Comparison of ENCODE assay signal across 8 cellular contexts in the genomic region with DNA sequence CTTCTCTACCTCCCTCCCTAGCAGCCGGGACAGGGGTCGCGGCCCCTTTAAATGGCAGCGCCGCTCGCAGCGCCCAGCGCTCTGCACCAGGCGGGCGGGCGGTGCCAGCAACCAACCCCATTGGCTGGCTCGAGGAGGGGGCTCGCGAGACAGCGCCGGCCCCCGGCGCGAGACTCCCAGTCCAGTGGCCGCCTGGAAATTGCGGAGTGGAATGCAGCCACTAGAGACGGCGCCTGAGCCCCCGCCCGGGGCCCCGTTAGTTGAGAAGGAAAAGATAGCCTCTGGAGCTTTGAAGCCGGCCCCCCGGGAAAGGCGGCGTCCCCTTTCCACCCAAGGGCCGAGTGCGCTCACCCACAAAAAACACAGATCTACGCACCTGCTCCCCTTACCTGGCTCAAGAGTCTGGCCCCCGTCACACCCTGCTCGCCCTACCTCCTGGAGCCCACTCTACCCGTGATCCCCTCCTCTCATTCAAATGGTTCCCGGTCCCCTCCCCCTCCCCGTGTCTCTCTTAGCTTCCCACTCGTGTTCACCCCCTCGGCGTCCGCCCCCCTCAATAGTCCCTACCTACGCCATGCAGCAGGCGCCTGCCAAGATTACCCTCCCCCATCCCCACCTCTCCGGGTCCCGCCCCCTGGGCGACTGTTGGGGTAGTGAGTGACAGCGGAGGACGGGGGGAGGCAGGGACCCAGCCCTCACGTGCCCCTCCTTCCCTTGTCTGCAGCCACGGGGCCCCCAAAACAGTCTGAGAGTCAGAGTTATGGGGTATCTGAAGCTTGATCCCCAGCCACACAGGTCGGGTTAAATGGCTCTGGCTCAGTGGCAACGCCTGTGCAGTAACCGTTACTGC. TPM values are rescaled to one million over a fixed set of nuclear protein-coding genes. Genes with fewer than 3 reads are reported as not detected.
DNase-seq lines count a peak whose midpoint lies in the region; ATAC-seq, FAIRE-seq and TF ChIP-seq lines count a peak whose summit lies in the region.

A gene (minus strand): TSS at position 49 of the 850 bp plus-strand sequence. CDS start 885 bp downstream, outside the sequence.

- no peak for TF ChIP-seq CTCF in neutrophil (IDR thresholded peaks at IDR 0.05)

- CTCF ChIA-PET in activated naive CD4-positive, alpha-beta T cell treated with anti-CD3 and anti-CD28 coated beads for 36 hours (lab: Charles Lee): interaction anchor here (0.7 to 1.3 kb wide), 3 partner anchors 29 to 258 kb away, joined by 3 read pairs; a partner anchor contains a TSS

- H3K36me3 Mint-ChIP-seq in activated naive CD4-positive, alpha-beta T cell treated with anti-CD3 and anti-CD28 coated beads for 36 hours (ENCODE audit: low read depth): no peaks in the 10 kb centered on the region

- no peak for FAIRE-seq in frontal cortex (lab: Jason Lieb, UNC)

- H3K36me3 ChIP-seq in SK-N-MC (ENCODE audit: insufficient read depth, low read length) (peaks cover 15% of the 10 kb centered on the region), neutrophil (no peaks in the 10 kb centered on the region), subcutaneous abdominal adipose tissue (ENCODE audit: control insufficient read depth in 5 of 5, insufficient read depth in 5 of 5, low read length in 5 of 5) (peaks cover 0 to 16% (median 13%) of the 10 kb centered on the region in 5 donors)

- peaks cover 14 to 18% of the 10 kb centered on the region in 2 experiments for H3K4me1 ChIP-seq in neutrophil (ENCODE audit: control insufficient read depth in 1 of 2, insufficient read depth in 1 of 2, low read depth in 1 of 2, low read length in 1 of 2)
- peaks cover 0 to 23% (median 9%) of the 10 kb centered on the region in 5 donors for H3K4me1 ChIP-seq in subcutaneous abdominal adipose tissue (ENCODE audit: control insufficient read depth in 5 of 5, insufficient read depth in 5 of 5, low read length in 5 of 5)

- no peaks in the 10 kb centered on the region for H3K9me3 Mint-ChIP-seq in activated naive CD4-positive, alpha-beta T cell treated with anti-CD3 and anti-CD28 coated beads for 36 hours

- peak; percentile 74 for ATAC-seq in HG02571 (IDR thresholded peaks at IDR 0.05; ENCODE audit: unreplicated experiment)

- peak within 1 kb of the TSS; percentile 80 for H3K27ac ChIP-seq in SK-N-MC
- H3K27ac ChIP-seq in neutrophil: peak within 1 kb of the TSS; percentile 29
- H3K27ac ChIP-seq in subcutaneous abdominal adipose tissue (ENCODE audit: low read depth, low read length): peak within 1 kb of the TSS; percentile 62

- H3K9me3 ChIP-seq in SK-N-MC (ENCODE audit: low read depth, low read length) (no peaks in the 10 kb centered on the region), neutrophil (no peaks in the 10 kb centered on the region), subcutaneous abdominal adipose tissue (ENCODE audit: control insufficient read depth in 5 of 5, low read length in 5 of 5) (no peaks in the 10 kb centered on the region)

- DNase-seq in GM04504 (ENCODE audit: low read depth): peak; percentile 58
- DNase-seq in NCI-H1048 (lab: John Stamatoyannopoulos, UW): peak; percentile 26
- DNase-seq in SK-N-MC (ENCODE audit: low read depth, low spot score): no peak
- peak; percentile 70 for DNase-seq in activated naive CD4-positive, alpha-beta T cell treated with anti-CD3 and anti-CD28 coated beads for 36 hours
- DNase-seq in frontal cortex (ENCODE audit: low spot score in 2 of 2): peak; percentile 79 to 80

- H3K4me1 Mint-ChIP-seq in activated naive CD4-positive, alpha-beta T cell treated with anti-CD3 and anti-CD28 coated beads for 36 hours (ENCODE audit: low read depth): peaks cover 29% of the 10 kb centered on the region

- H3K27me3 Mint-ChIP-seq in activated naive CD4-positive, alpha-beta T cell treated with anti-CD3 and anti-CD28 coated beads for 36 hours (ENCODE audit: low read depth): no peaks in the 10 kb centered on the region

- H3K27me3 ChIP-seq in neutrophil: no peaks in the 10 kb centered on the region
- peaks cover 0 to 5% (median 4%) of the 10 kb centered on the region in 5 donors for H3K27me3 ChIP-seq in subcutaneous abdominal adipose tissue (ENCODE audit: control insufficient read depth in 5 of 5, insufficient read depth in 4 of 5, low read length in 5 of 5)

- H3K4me3 ChIP-seq in SK-N-MC (peak within 1 kb of the TSS; percentile 90), neutrophil (ENCODE audit: low read depth in 1 of 2, low read length in 1 of 2) (peak within 1 kb of the TSS; percentile 68 to 69), subcutaneous abdominal adipose tissue (ENCODE audit: low read depth in 1 of 5, low read length in 5 of 5) (peak within 1 kb of the TSS; percentile 81 to 87 (median 82))

- H3K4me3 Mint-ChIP-seq in activated naive CD4-positive, alpha-beta T cell treated with anti-CD3 and anti-CD28 coated beads for 36 hours: peak within 1 kb of the TSS; percentile 87

- intact Hi-C loops in activated naive CD4-positive, alpha-beta T cell treated with anti-CD3 and anti-CD28 coated beads for 36 hours (cut with micrococcal nuclease): loop anchor here (1.0 to 5.0 kb wide), 5 partner anchors 29 to 187 kb away; a partner anchor contains a TSS

- peak within 1 kb of the TSS; percentile 76 for H3K27ac Mint-ChIP-seq in activated naive CD4-positive, alpha-beta T cell treated with anti-CD3 and anti-CD28 coated beads for 36 hours

- peak within 1 kb of the TSS; percentile 86 for H3K9ac ChIP-seq in SK-N-MC (ENCODE audit: insufficient read length)
- H3K9ac ChIP-seq in subcutaneous abdominal adipose tissue (ENCODE audit: low read length in 5 of 5): peak within 1 kb of the TSS in 4 of 5 donors; percentile 64 to 77 (median 72)

RNA-seq across cellular contexts. Expression of the gene that starts here (rescaled TPM):
- 1 to 10 TPM; 7.7 to 8.2 TPM for total RNA-seq in activated naive CD4-positive, alpha-beta T cell treated with anti-CD3 and anti-CD28 coated beads for 36 hours
- 19.6 TPM for total RNA-seq in frontal cortex

Comparison
In these comparisons a context has a peak if more than half of its experiments do, and no peak if none do; other contexts are left out.
1. H3K27ac ChIP-seq: peak in every context shown above with its lines; median percentile 80 in SK-N-MC; 62 in subcutaneous abdominal adipose tissue; 29 in neutrophil.